18 cellular contexts compared by ENCODE assay signal in the genomic region with DNA sequence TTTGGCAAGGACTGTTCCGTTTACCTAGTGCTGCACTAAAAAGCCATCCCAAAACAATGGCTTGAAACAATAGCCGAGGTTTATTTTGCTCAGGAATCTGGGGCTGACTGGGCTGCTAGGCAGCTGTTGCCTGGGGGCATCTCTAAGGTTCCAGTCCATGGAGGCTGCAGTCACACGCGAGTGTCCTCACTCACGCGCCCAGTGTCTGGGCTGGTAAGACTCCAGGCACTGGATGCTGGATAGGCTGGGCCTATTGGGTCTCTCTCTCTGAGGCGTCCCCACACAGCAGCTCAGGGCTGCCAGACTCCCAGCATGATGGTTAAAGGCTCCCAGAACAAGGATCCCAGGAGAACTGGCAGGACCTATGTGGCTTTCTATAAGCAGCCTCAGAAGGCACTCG. TPM values are rescaled to one million over a fixed set of nuclear protein-coding genes. Genes with fewer than 3 reads are reported as not detected.
DNase-seq lines count a peak whose midpoint lies in the region; ATAC-seq and TF ChIP-seq lines count a peak whose summit lies in the region.
"Had no signal": no experiment of that assay in that cellular context is flagged by ENCODE, and none has a peak within 500 bp of the region (broad histone marks: within the 10 kb centered on the region; RNA-seq: fewer than 3 reads in every experiment).

No MANE protein-coding gene starts in this region.

- H3K4me3 ChIP-seq in Panc1 (ENCODE audit: low read depth in 2 of 2, low read length in 2 of 2) (no peak overlapping the region), esophagus squamous epithelium (no peak overlapping the region)
- H3K4me3 ChIP-seq: lung, MG63 had no signal

- no TSS peak for BruUV-seq in Panc1 (replicated peaks; lab: Mats Ljungman, UMichigan)

- WGBS in esophagus squamous epithelium, 2 donors, result 54 to 63% methylated on average over 4 to 5 of the region's 8 CpGs

- peak; percentile 7 for DNase-seq in AG20443 (ENCODE audit: low spot score)
- DNase-seq in EH (ENCODE audit: low read depth), result peak; percentile 61
- DNase-seq in Panc1 (ENCODE audit: low read depth, low spot score), result no peak
- DNase-seq in islet precursor cell, result peak; percentile 85
- no peak for DNase-seq in globus pallidus (ENCODE audit: low spot score)
- no peak for DNase-seq in GM13976 (ENCODE audit: low spot score)
- DNase-seq in esophagus squamous epithelium (lab: John Stamatoyannopoulos, UW), result no peak
- DNase-seq: activated CD4-positive, alpha-beta T cell treated with anti-CD3 and anti-CD28 coated beads for 1 hour; activated naive CD8-positive, alpha-beta T cell treated with anti-CD3 and anti-CD28 coated beads for 36 hours; MG63; naive thymus-derived CD8-positive, alpha-beta T cell; NCI-H2029; T-helper 17 cell had no signal

- intact Hi-C loops in Panc1 (cut with micrococcal nuclease; ENCODE audit: unreplicated experiment) (no loop called here), esophagus squamous epithelium (cut with DNase I) (no loop called here)

- H3K9me3 ChIP-seq in Panc1 (ENCODE audit: control insufficient read depth, insufficient read depth, low read depth, low read length) (no peaks in the 10 kb centered on the region), esophagus squamous epithelium (no peaks in the 10 kb centered on the region)
- H3K9me3 ChIP-seq: MG63 had no signal

- H3K27ac ChIP-seq in Panc1 (ENCODE audit: low read length) (no peak overlapping the region), esophagus squamous epithelium (no peak overlapping the region)
- H3K27ac ChIP-seq: foreskin keratinocyte had no signal

- in situ Hi-C loops in Panc1 (cut with HindIII; ENCODE audit: low pct_unique_long_range_greater_than_20kb, low sequenced_read_pairs), result no loop called here
- in situ Hi-C loops in GM13976 (cut with MboI; ENCODE audit: low sequenced_read_pairs, unreplicated experiment), result no loop called here

- TF ChIP-seq CTCF in Panc1 (IDR thresholded peaks at IDR 0.05) (no peak), GM13976 (IDR thresholded peaks at IDR 0.05; ENCODE audit: borderline replicate concordance, control extremely low read depth, extremely low read depth, insufficient read depth, missing control alignments) (no peak), esophagus squamous epithelium (IDR thresholded peaks at IDR 0.05) (no peak)

- POLR2A ChIA-PET in Panc1 (lab: Charles Lee), result no interaction called here

- no peaks in the 10 kb centered on the region for H3K36me3 ChIP-seq in Panc1 (ENCODE audit: control insufficient read depth, insufficient read depth, low read length)
- H3K36me3 ChIP-seq in esophagus squamous epithelium, result no peaks in the 10 kb centered on the region
- H3K36me3 ChIP-seq: MG63 had no signal

- H3K27me3 ChIP-seq in Panc1 (ENCODE audit: control insufficient read depth, insufficient read depth, low read length) (no peaks in the 10 kb centered on the region), esophagus squamous epithelium (no peaks in the 10 kb centered on the region)
- H3K27me3 ChIP-seq: foreskin keratinocyte, MG63 had no signal

- CTCF ChIA-PET in Panc1 (lab: Charles Lee), result no interaction called here

- no peak for TF ChIP-seq POLR2A in esophagus squamous epithelium (IDR thresholded peaks at IDR 0.05)

- H3K4me1 ChIP-seq in Panc1 (ENCODE audit: control insufficient read depth, insufficient read depth, low read length) (no peaks in the 10 kb centered on the region), esophagus squamous epithelium (peaks cover 16 to 51% (median 21%) of the 10 kb centered on the region in 3 donors)

- peak; percentile 34; the same call in 1 of the 2 replicates for ATAC-seq in Panc1
- ATAC-seq in HG02981 (IDR thresholded peaks at IDR 0.05; ENCODE audit: unreplicated experiment), result no peak
- ATAC-seq: foreskin keratinocyte; naive thymus-derived CD8-positive, alpha-beta T cell; T-helper 17 cell had no signal

RNA-seq across cellular contexts. Expression of a gene that starts 34.2 kb away (rescaled TPM):
- total RNA-seq in Panc1 (2021; ENCODE audit: unreplicated experiment) (2.7 TPM), esophagus squamous epithelium (100 to 1,000 TPM in 3 of 4 donors, 10 to 100 TPM in 1; 42.4 to 121 (median 114) TPM)
- polyA plus RNA-seq in Panc1 (2012; ENCODE audit: insufficient read length), result 2.3 TPM

RNA-seq across cellular contexts. Expression of a gene that starts 41.9 kb away (rescaled TPM):
- total RNA-seq in Panc1 (2021; ENCODE audit: unreplicated experiment) (1.1 TPM), esophagus squamous epithelium (1 to 10 TPM in 1 of 4 donors, under 1 TPM in 3; 0.18 to 1.1 (median 0.61) TPM)
- polyA plus RNA-seq in Panc1 (2012; ENCODE audit: insufficient read length), result 0.80 TPM
- total RNA-seq: foreskin keratinocyte had no signal
- polyA plus RNA-seq: foreskin keratinocyte had no signal

RNA-seq across cellular contexts. Expression of a gene that starts 47.0 kb away (rescaled TPM):
- not detected for total RNA-seq in Panc1 (2021; ENCODE audit: unreplicated experiment)
- polyA plus RNA-seq in Panc1 (2012; ENCODE audit: insufficient read length), result not detected
- under 1 TPM in 1 of 4 donors, not detected in 3; 0.50 TPM for total RNA-seq in esophagus squamous epithelium
- total RNA-seq: activated naive CD8-positive, alpha-beta T cell treated with anti-CD3 and anti-CD28 coated beads for 36 hours; cardiac septum; foreskin keratinocyte; lung; naive thymus-derived CD8-positive, alpha-beta T cell; pulmonary artery endothelial cell; T-helper 17 cell had no signal
- polyA plus RNA-seq: foreskin keratinocyte; lung; naive thymus-derived CD8-positive, alpha-beta T cell had no signal

RNA-seq across cellular contexts. Expression of a gene that starts 58.4 kb away (rescaled TPM):
- total RNA-seq in Panc1 (2021; ENCODE audit: unreplicated experiment), result 0.13 TPM
- polyA plus RNA-seq in Panc1 (2012; ENCODE audit: insufficient read length), result 0.08 TPM
- total RNA-seq in esophagus squamous epithelium, result under 1 TPM in 1 of 4 donors, not detected in 3; 0.19 TPM
- total RNA-seq: activated naive CD8-positive, alpha-beta T cell treated with anti-CD3 and anti-CD28 coated beads for 36 hours; foreskin keratinocyte; naive thymus-derived CD8-positive, alpha-beta T cell; pulmonary artery endothelial cell; T-helper 17 cell had no signal
- polyA plus RNA-seq: foreskin keratinocyte had no signal

Comparison
In these comparisons a context has a peak if more than half of its experiments do, and no peak if none do; other contexts are left out.
1. DNase-seq: peak in AG20443 (single experiment), EH (single experiment) and islet precursor cell (single experiment); none in Panc1 (single experiment), globus pallidus (single experiment), GM13976 (single experiment) and esophagus squamous epithelium (single experiment).
2. RNA of a gene that starts 34.2 kb away (total RNA-seq): 42.4 to 121 TPM in esophagus squamous epithelium; 2.7 TPM in Panc1 (single experiment); every median in the first group is over 10 times any median in the second.